ENCODE assay signal across 1 cellular context in genomic region chr7:105493196-105493927, GRCh38.
TF ChIP-seq lines count a peak whose summit lies in the region.

No MANE protein-coding gene starts in this region.

TF ChIP-seq in HepG2, 621 proteins besides CTCF, POLR2A, EP300 and RAD21:
- TF ChIP-seq RBM22 (optimal IDR thresholded peaks at IDR 0.05; ENCODE audit: low read length) (peak; percentile 36), NR3C1 (CRISPR knock-in tag; IDR thresholded peaks at IDR 0.05) (no peak)
